In the genomic region with DNA sequence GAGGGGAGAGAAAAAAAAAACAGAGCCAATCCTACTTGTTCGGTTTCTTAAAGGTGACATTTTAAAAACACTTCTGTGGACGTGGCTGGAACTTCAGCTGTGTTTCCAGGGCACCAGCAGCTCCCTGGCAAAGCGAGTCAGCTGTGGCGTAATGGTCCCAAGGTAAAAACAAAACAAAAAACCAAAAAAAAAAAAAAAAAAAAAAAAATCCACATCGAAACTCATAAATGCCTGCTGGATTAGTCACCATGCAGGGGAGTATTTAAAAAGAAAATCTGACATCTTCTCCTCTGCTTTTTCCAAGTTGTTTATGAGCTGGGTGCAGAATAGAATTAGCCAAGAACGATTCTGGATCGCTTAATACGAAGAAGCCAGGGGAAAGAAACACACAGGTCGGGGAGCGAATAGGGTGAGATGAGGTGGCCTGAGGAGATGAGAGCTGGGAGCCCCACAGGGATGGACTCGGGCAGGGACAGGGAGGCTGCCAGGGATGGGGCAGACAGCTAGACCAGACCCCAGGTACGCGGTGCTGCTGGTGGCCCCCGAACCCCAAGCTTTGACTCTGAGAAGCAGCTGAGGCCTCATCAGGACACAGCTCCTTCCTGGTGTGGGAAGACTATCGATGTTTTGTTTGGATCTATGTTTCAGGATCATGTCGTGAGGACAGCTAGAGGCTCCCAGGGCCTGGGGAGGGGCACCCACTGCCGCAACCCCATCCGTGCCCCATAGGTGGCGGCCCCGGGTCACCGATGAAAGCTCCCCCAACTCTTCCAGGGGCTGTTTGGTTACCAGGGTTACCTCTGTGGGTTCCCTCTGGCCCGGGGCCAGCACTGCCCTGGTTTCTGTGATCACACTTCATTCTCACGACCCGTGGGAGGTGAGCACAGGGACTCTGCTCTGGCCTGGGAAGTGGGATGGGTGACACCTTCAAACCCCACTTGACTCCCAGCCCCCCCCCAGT, we compare ENCODE assay signal across 8 cellular contexts. TPM values are rescaled to one million over a fixed set of nuclear protein-coding genes. Genes with fewer than 3 reads are reported as not detected.
A peak's percentile ranks its signal among the peaks of the same experiment; 100 is the strongest.
DNase-seq lines count a peak whose midpoint lies in the region; ATAC-seq lines count a peak whose summit lies in the region.

No MANE protein-coding gene starts in this region.

- H3K27ac ChIP-seq in cingulate gyrus (ENCODE audit: low read depth, low read length) (peak overlapping the region; percentile 79), mesodermal cell (ENCODE audit: low read depth, low read length, severe bottlenecking) (peak overlapping the region; percentile 79), stomach smooth muscle (ENCODE audit: low read length) (peak overlapping the region; percentile 93)

- H3K27me3 ChIP-seq in stomach smooth muscle (ENCODE audit: control insufficient read depth in 1 of 2, insufficient read depth in 2 of 2, low read length in 2 of 2) = no peaks in the 10 kb centered on the region

- 79 to 80% methylated on average over 18 to 20 of the region's 24 CpGs for WGBS in mesodermal cell (ENCODE audit: insufficient coverage in 2 of 2), 2 experiments

- H3K4me1 ChIP-seq in mesodermal cell (ENCODE audit: control insufficient read depth, insufficient read depth, low read length, poor library complexity, severe bottlenecking) (peaks cover 24% of the 10 kb centered on the region), stomach smooth muscle (ENCODE audit: control insufficient read depth, insufficient read depth, low read length) (peaks cover 64% of the 10 kb centered on the region)

- H3K4me3 ChIP-seq in mesodermal cell (ENCODE audit: extremely low read depth, insufficient read depth, low read length, poor library complexity, severe bottlenecking) = no peak overlapping the region
- peak overlapping the region; percentile 28 to 52 for H3K4me3 ChIP-seq in stomach smooth muscle (ENCODE audit: low read length in 2 of 2)

- no peak for ATAC-seq in HG03039 (IDR thresholded peaks at IDR 0.05; ENCODE audit: unreplicated experiment)
- ATAC-seq in HG03432 (IDR thresholded peaks at IDR 0.05; ENCODE audit: unreplicated experiment) = no peak

- H3K36me3 ChIP-seq in mesodermal cell (ENCODE audit: control insufficient read depth, insufficient read depth, low read length) = peaks cover 46% of the 10 kb centered on the region
- peaks cover 23% of the 10 kb centered on the region in 2 donors for H3K36me3 ChIP-seq in stomach smooth muscle (ENCODE audit: control insufficient read depth in 2 of 2, insufficient read depth in 2 of 2, low read length in 2 of 2)

- H3K9me3 ChIP-seq in mesodermal cell (ENCODE audit: control insufficient read depth, low read length) (no peaks in the 10 kb centered on the region), stomach smooth muscle (ENCODE audit: control insufficient read depth in 2 of 2, low read length in 2 of 2) (no peaks in the 10 kb centered on the region)

- H3K9ac ChIP-seq in stomach smooth muscle (ENCODE audit: low read length in 2 of 2) = peak overlapping the region; percentile 61 to 71

- DNase-seq in ELF-1 (ENCODE audit: low read depth, low spot score) (peak; percentile 76), LHCN-M2 (ENCODE audit: low read depth) (peak; percentile 78)
- DNase-seq in activated CD4-positive, CD25-positive, alpha-beta regulatory T cell treated with anti-CD3 and anti-CD28 coated beads, Interleukin-2, amount 50 U/mL, for 72 hours = peak; percentile 56

RNA-seq across cellular contexts. Expression of gene CTXN1, which starts 3.1 kb away (rescaled TPM):
- 1.6 and 3.2 TPM in 2 replicates for total RNA-seq in LHCN-M2 (2014; rRNA removed)
- polyA plus RNA-seq in LHCN-M2 (2012) = 5.4 TPM
- 47.8 TPM for polyA plus RNA-seq in mesodermal cell (2013, experiment 1 of 2)
- 36.4 TPM for polyA plus RNA-seq in mesodermal cell (2013, experiment 2 of 2)

RNA-seq across cellular contexts. Expression of gene SNAPC2, which starts 8.9 kb away (rescaled TPM):
- total RNA-seq in LHCN-M2 (2014; rRNA removed) = 25.5 and 28.8 TPM in 2 replicates
- polyA plus RNA-seq in LHCN-M2 (2012) = 25.5 TPM
- polyA plus RNA-seq in mesodermal cell (2013, experiment 1 of 2) = 32.0 TPM
- polyA plus RNA-seq in mesodermal cell (2013, experiment 2 of 2) = 26.5 TPM

RNA-seq across cellular contexts. Expression of gene TGFBR3L, which starts 14.4 kb away (rescaled TPM):
- 1.9 and 3.5 TPM in 2 replicates for total RNA-seq in LHCN-M2 (2014; rRNA removed)
- polyA plus RNA-seq in LHCN-M2 (2012) = 1.7 TPM
- polyA plus RNA-seq in mesodermal cell (2013, experiment 1 of 2) = 3.5 TPM
- 1.6 TPM for polyA plus RNA-seq in mesodermal cell (2013, experiment 2 of 2)

RNA-seq across cellular contexts. Expression of gene TIMM44, which starts 14.4 kb away (rescaled TPM):
- total RNA-seq in LHCN-M2 (2014; rRNA removed) = 49.0 and 50.5 TPM in 2 replicates
- 39.0 TPM for polyA plus RNA-seq in LHCN-M2 (2012)
- polyA plus RNA-seq in mesodermal cell (2013, experiment 1 of 2) = 40.1 TPM
- 36.8 TPM for polyA plus RNA-seq in mesodermal cell (2013, experiment 2 of 2)

RNA-seq across cellular contexts. Expression of gene MAP2K7, which starts 25.3 kb away (rescaled TPM):
- total RNA-seq in LHCN-M2 (2014; rRNA removed) = 9.8 and 13.0 TPM in 2 replicates
- polyA plus RNA-seq in LHCN-M2 (2012) = 17.2 TPM
- 29.5 TPM for polyA plus RNA-seq in mesodermal cell (2013, experiment 1 of 2)
- polyA plus RNA-seq in mesodermal cell (2013, experiment 2 of 2) = 25.5 TPM
